8 cellular contexts compared by ENCODE assay signal in genomic region chr16:66604376-66605176, GRCh38. TPM values are rescaled to one million over a fixed set of nuclear protein-coding genes. Genes with fewer than 3 reads are reported as not detected.
DNase-seq lines count a peak whose midpoint lies in the region; ATAC-seq and TF ChIP-seq lines count a peak whose summit lies in the region.

TSS of gene CMTM3 (plus strand) at chr16:66604704. CDS start at chr16:66604806, 102 bp downstream.

- peak within 1 kb of the TSS; percentile 79 for H2AFZ ChIP-seq in GM23248

- H3K9ac ChIP-seq in GM23248 = peak within 1 kb of the TSS; percentile 88

- TF ChIP-seq CTCF in activated B cell treated with CpG ODN at 0.5 μM for 24 hours (IDR thresholded peaks at IDR 0.05) = no peak

- H3K79me2 ChIP-seq in GM23248 (ENCODE audit: insufficient read depth) = peaks cover 35% of the 10 kb centered on the region

- no peaks in the 10 kb centered on the region for H3K36me3 Mint-ChIP-seq in activated B cell treated with CpG ODN at 0.5 μM for 24 hours (ENCODE audit: low read depth)
- H3K36me3 Mint-ChIP-seq in central memory CD8-positive, alpha-beta T cell (ENCODE audit: insufficient read depth) = peaks cover 13% of the 10 kb centered on the region

- H3K36me3 ChIP-seq in GM23248 (ENCODE audit: low read depth) = no peaks in the 10 kb centered on the region; the same call in 1 of the 2 replicates

- no peaks in the 10 kb centered on the region for H3K9me2 ChIP-seq in GM23248 (ENCODE audit: insufficient read depth)

- H3K4me3 Mint-ChIP-seq in activated B cell treated with CpG ODN at 0.5 μM for 24 hours = peak within 1 kb of the TSS; percentile 84
- peak within 1 kb of the TSS; percentile 88 for H3K4me3 Mint-ChIP-seq in central memory CD8-positive, alpha-beta T cell

- WGBS in GM23248 (ENCODE audit: low coverage in 1 of 2, low lambda C conversion rate in 2 of 2, missing lambda C conversion rate in 2 of 2), 2 experiments = 0 to 1% methylated on average over 26 to 64 of the region's 96 CpGs

- peak; percentile 59 for ATAC-seq in activated B cell treated with CpG ODN at 0.5 μM for 24 hours (ENCODE audit: low read depth)
- ATAC-seq in central memory CD8-positive, alpha-beta T cell (replicated peaks; ENCODE audit: extremely low read depth, poor library complexity, severe bottlenecking) = peak; percentile 50

- peaks cover 23% of the 10 kb centered on the region for H3K27me3 Mint-ChIP-seq in activated B cell treated with CpG ODN at 0.5 μM for 24 hours
- no peaks in the 10 kb centered on the region for H3K27me3 Mint-ChIP-seq in central memory CD8-positive, alpha-beta T cell

- DNase-seq in EL = peak; percentile 62
- DNase-seq in GM23248 = peak; percentile 87
- DNase-seq in MV-4-11 (lab: John Stamatoyannopoulos, UW) = peak; percentile 47
- peak; percentile 75 for DNase-seq in activated B cell treated with CpG ODN at 0.5 μM for 24 hours
- peak; percentile 57 to 59 for DNase-seq in central memory CD8-positive, alpha-beta T cell (ENCODE audit: low spot score in 2 of 2)
- peak; percentile 64 for DNase-seq in kidney tubule cell (ENCODE audit: low spot score)
- DNase-seq in stimulated activated CD4-positive, alpha-beta T cell treated with anti-CD3 and anti-CD28 coated beads, Interleukin-2, amount 100 ng/mL, for 4 hours (ENCODE audit: low read depth) = peak; percentile 58
- no peak for DNase-seq in cerebellar nuclear complex (lab: John Stamatoyannopoulos, UW)

- H3K9me3 Mint-ChIP-seq in activated B cell treated with CpG ODN at 0.5 μM for 24 hours = peaks cover 5% of the 10 kb centered on the region
- no peaks in the 10 kb centered on the region for H3K9me3 Mint-ChIP-seq in central memory CD8-positive, alpha-beta T cell

- H3K4me1 Mint-ChIP-seq in activated B cell treated with CpG ODN at 0.5 μM for 24 hours = peaks cover 40% of the 10 kb centered on the region
- H3K4me1 Mint-ChIP-seq in central memory CD8-positive, alpha-beta T cell = peaks cover 42% of the 10 kb centered on the region

- in situ Hi-C loops in GM23248 (cut with MboI) = no loop called here

- no peaks in the 10 kb centered on the region for H3K9me3 ChIP-seq in GM23248 (ENCODE audit: low read depth)

- H3F3A ChIP-seq in GM23248 (ENCODE audit: insufficient read depth) = no peaks in the 10 kb centered on the region

- H3K27ac Mint-ChIP-seq in activated B cell treated with CpG ODN at 0.5 μM for 24 hours = peak within 1 kb of the TSS; percentile 7
- peak within 1 kb of the TSS; percentile 84 for H3K27ac Mint-ChIP-seq in central memory CD8-positive, alpha-beta T cell (ENCODE audit: low read depth)

- no peaks in the 10 kb centered on the region for H4K20me1 ChIP-seq in GM23248 (ENCODE audit: insufficient read depth)

- peak within 1 kb of the TSS; percentile 57 for H3K4me2 ChIP-seq in GM23248 (ENCODE audit: unreplicated experiment)

- POLR2A ChIA-PET in activated B cell treated with CpG ODN at 0.5 μM for 24 hours (lab: Charles Lee) = interaction anchor here (0.6 to 2.2 kb wide), 6 partner anchors 10 to 83 kb away, joined by 3 to 19 read pairs (median 4); partner anchors contain the start of genes CKLF and TK2

- intact Hi-C loops in activated B cell treated with CpG ODN at 0.5 μM for 24 hours (cut with micrococcal nuclease) = loop anchor here (1.0 to 10.0 kb wide), 9 partner anchors 42 to 263 kb away; partner anchors contain the start of gene DYNC1LI2

- peak within 1 kb of the TSS; percentile 76 for H3K4me3 ChIP-seq in GM23248

- peak within 1 kb of the TSS; percentile 43 for H3K27ac ChIP-seq in GM23248

- no peaks in the 10 kb centered on the region for H3K27me3 ChIP-seq in GM23248 (replicated peaks; ENCODE audit: insufficient read depth)

- H3K4me1 ChIP-seq in GM23248 (ENCODE audit: insufficient read depth) = peaks cover 10% of the 10 kb centered on the region

- CTCF ChIA-PET in activated B cell treated with CpG ODN at 0.5 μM for 24 hours (lab: Charles Lee) = interaction anchor here (0.7 kb wide), 2 partner anchors 42 to 92 kb away, joined by 3 to 6 read pairs; no protein-coding TSS in a partner anchor

RNA-seq across cellular contexts. Expression of gene CMTM3, which starts in this region (rescaled TPM):
- 21.9 and 32.6 TPM in 2 replicates for total RNA-seq in GM23248 (2014; rRNA removed; shearing (Covaris generic))
- polyA plus RNA-seq in GM23248 (2016; fragmentation: Nextera tagmentation; extraction: Ambion mirVana) = 43.9 and 47.0 TPM in 2 replicates
- total RNA-seq in activated B cell treated with CpG ODN at 0.5 μM for 24 hours = 4.4 and 5.8 TPM in 2 replicates

Comparison
In these comparisons a context has a peak if more than half of its experiments do, and no peak if none do; other contexts are left out.
1. DNase-seq: peak in EL (single experiment), GM23248 (single experiment), MV-4-11 (single experiment), activated B cell treated with CpG ODN at 0.5 μM for 24 hours (single experiment), central memory CD8-positive, alpha-beta T cell (2 of 2), kidney tubule cell (single experiment) and stimulated activated CD4-positive, alpha-beta T cell treated with anti-CD3 and anti-CD28 coated beads, Interleukin-2, amount 100 ng/mL, for 4 hours (single experiment); none in cerebellar nuclear complex (0 of 2).